8 cellular contexts compared by ENCODE assay signal in genomic region chr15:66603301-66604179, GRCh38. TPM values are rescaled to one million over a fixed set of nuclear protein-coding genes. Genes with fewer than 3 reads are reported as not detected.
DNase-seq lines count a peak whose midpoint lies in the region; ATAC-seq and TF ChIP-seq lines count a peak whose summit lies in the region.

No MANE protein-coding gene starts in this region.

- no peaks in the 10 kb centered on the region for H3F3A ChIP-seq in smooth muscle cell (ENCODE audit: low read depth)

- H2BK20ac ChIP-seq in IMR-90 (ENCODE audit: low read depth, low read length) = no peak overlapping the region; the same call in 1 of the 2 replicates

- H3K18ac ChIP-seq in IMR-90 (ENCODE audit: low read depth, low read length) = no peak overlapping the region

- POLR2A ChIA-PET in IMR-90 (lab: Charles Lee; ENCODE audit: unreplicated experiment) = interaction anchor here (0.6 kb wide), 1 partner anchor 104 kb away, joined by 3 read pairs; no protein-coding TSS in a partner anchor

- H3K4ac ChIP-seq in IMR-90 (ENCODE audit: low read depth, low read length) = peak overlapping the region; percentile 30; the same call in 1 of the 2 replicates

- H2AK9ac ChIP-seq in IMR-90 (replicated peaks; ENCODE audit: low read depth, low read length, poor library complexity) = peak overlapping the region; percentile 84

- H4K5ac ChIP-seq in IMR-90 (ENCODE audit: low read depth, low read length) = no peak overlapping the region

- dilution Hi-C loops in IMR-90 (cut with HindIII; ENCODE audit: low sequenced_read_pairs, unreplicated experiment) = no loop called here

- peak; percentile 93 for TF ChIP-seq CTCF in IMR-90 (conservative IDR thresholded peaks at IDR 0.05; ENCODE audit: low read depth, low read length)
- peak; percentile 77 to 88 (median 84) for TF ChIP-seq CTCF in heart right ventricle (IDR thresholded peaks at IDR 0.05)
- TF ChIP-seq CTCF in smooth muscle cell (IDR thresholded peaks at IDR 0.05; ENCODE audit: borderline replicate concordance, insufficient read depth, poor library complexity, severe bottlenecking) = peak; percentile 94

- no peak for TF ChIP-seq POLR2A in IMR-90 (IDR thresholded peaks at IDR 0.05; ENCODE audit: low read depth, low read length)

- 90% methylated on average over 2 of the region's 14 CpGs; no CpG with 5 or more reads in 1 of the 2 experiments for WGBS in IMR-90 (ENCODE audit: extremely low coverage in 2 of 2, insufficient read length in 1 of 2), 2 experiments
- WGBS in heart right ventricle, 2 donors = 43 to 45% methylated on average over 14 of the region's 14 CpGs
- 43% methylated on average over 14 of the region's 14 CpGs for WGBS in smooth muscle cell (ENCODE audit: low lambda C conversion rate)

- no peaks in the 10 kb centered on the region for H3K79me1 ChIP-seq in IMR-90 (ENCODE audit: low read depth in 1 of 2, low read length in 2 of 2)

- no peak overlapping the region for H3K4me2 ChIP-seq in IMR-90 (ENCODE audit: low read depth, low read length)
- no peak overlapping the region for H3K4me2 ChIP-seq in smooth muscle cell

- no peak overlapping the region for H4K91ac ChIP-seq in IMR-90 (ENCODE audit: insufficient read depth, low read depth, low read length)

- H3K4me3 ChIP-seq in IMR-90 (ENCODE audit: insufficient read depth, low read depth, low read length) (no peak overlapping the region), heart right ventricle (no peak overlapping the region), smooth muscle cell (no peak overlapping the region)

- peak overlapping the region; percentile 74 for H2AFZ ChIP-seq in IMR-90 (replicated peaks; ENCODE audit: low read length, poor library complexity)
- no peak overlapping the region for H2AFZ ChIP-seq in smooth muscle cell (ENCODE audit: low read depth)

- H3K23ac ChIP-seq in IMR-90 (ENCODE audit: low read depth, low read length) = no peak overlapping the region

- H3K9me1 ChIP-seq in IMR-90 (ENCODE audit: insufficient read depth, low read length) = no peaks in the 10 kb centered on the region

- H3K27ac ChIP-seq in IMR-90 (ENCODE audit: insufficient read depth, low read length) = no peak overlapping the region
- no peak overlapping the region for H3K27ac ChIP-seq in heart right ventricle
- no peak overlapping the region for H3K27ac ChIP-seq in smooth muscle cell (ENCODE audit: low read depth)

- H3K56ac ChIP-seq in IMR-90 (ENCODE audit: extremely low read depth, insufficient read depth, low read length) = no peak overlapping the region

- no peaks in the 10 kb centered on the region for H3K4me1 ChIP-seq in IMR-90 (ENCODE audit: control insufficient read depth, insufficient read depth, low read length)
- peaks cover 0 to 6% (median 0%) of the 10 kb centered on the region in 9 donors for H3K4me1 ChIP-seq in heart right ventricle
- H3K4me1 ChIP-seq in smooth muscle cell (ENCODE audit: low read depth) = no peaks in the 10 kb centered on the region

- H2BK15ac ChIP-seq in IMR-90 (ENCODE audit: low read depth, low read length) = peak overlapping the region; percentile 21; the same call in 1 of the 3 replicates

- H4K20me1 ChIP-seq in IMR-90 (ENCODE audit: insufficient read depth, low read length) (no peaks in the 10 kb centered on the region), smooth muscle cell (ENCODE audit: low read depth) (no peaks in the 10 kb centered on the region)

- CTCF ChIA-PET in IMR-90 (lab: Yijun Ruan, JAX) = interaction anchor here (0.6 to 1.1 kb wide), 4 partner anchors 12 to 101 kb away, joined by 3 to 5 read pairs (median 4); no protein-coding TSS in a partner anchor

- H4K8ac ChIP-seq in IMR-90 (ENCODE audit: low read depth in 2 of 2, low read length in 2 of 2) = peak overlapping the region in 1 of 2 experiments; percentile 14; a peak in 1 of 4 replicates

- H2BK120ac ChIP-seq in IMR-90 (ENCODE audit: low read depth, low read length) = peak overlapping the region; percentile 53; the same call in 1 of the 2 replicates

- ATAC-seq in IMR-90 (ENCODE audit: low read depth) (peak; percentile 99), heart right ventricle (peak; percentile 68 to 93 (median 84)), GM19455 (IDR thresholded peaks at IDR 0.05; ENCODE audit: unreplicated experiment) (no peak)

- in situ Hi-C loops in Caki2 (cut with HindIII; ENCODE audit: low pct_unique_long_range_greater_than_20kb, low sequenced_read_pairs) = no loop called here
- in situ Hi-C loops in IMR-90 (cut with MboI; ENCODE audit: low sequenced_read_pairs) = no loop called here

- no TSS peak for BruUV-seq in IMR-90 (replicated peaks; lab: Mats Ljungman, UMichigan)

- peaks cover 19% of the 10 kb centered on the region for H3K27me3 ChIP-seq in IMR-90 (ENCODE audit: control insufficient read depth, insufficient read depth, low read length)
- no peaks in the 10 kb centered on the region for H3K27me3 ChIP-seq in heart right ventricle
- no peaks in the 10 kb centered on the region for H3K27me3 ChIP-seq in smooth muscle cell (ENCODE audit: low read depth)

- H3K9ac ChIP-seq in IMR-90 (ENCODE audit: low read depth, low read length) = no peak overlapping the region
- H3K9ac ChIP-seq in smooth muscle cell (ENCODE audit: low read depth) = no peak overlapping the region

- H3K9me3 ChIP-seq in IMR-90 (ENCODE audit: control insufficient read depth, insufficient read depth, low read length) (no peaks in the 10 kb centered on the region), heart right ventricle (no peaks in the 10 kb centered on the region), smooth muscle cell (replicated peaks; ENCODE audit: low read depth) (no peaks in the 10 kb centered on the region)

- H3K36me3 ChIP-seq in IMR-90 (ENCODE audit: control insufficient read depth, insufficient read depth, low read length) = no peaks in the 10 kb centered on the region
- no peaks in the 10 kb centered on the region for H3K36me3 ChIP-seq in heart right ventricle
- H3K36me3 ChIP-seq in smooth muscle cell (ENCODE audit: low read depth) = no peaks in the 10 kb centered on the region

- intact Hi-C loops in IMR-90 (cut with micrococcal nuclease) (loop anchor here (1.0 to 5.0 kb wide), 3 partner anchors 95 to 248 kb away; no protein-coding TSS in a partner anchor), heart right ventricle (cut with DNase I) (loop anchor here (1.0 to 5.0 kb wide), 9 partner anchors 94 to 436 kb away; no protein-coding TSS in a partner anchor)

- no peak overlapping the region for H2BK5ac ChIP-seq in IMR-90 (ENCODE audit: low read depth, low read length, poor library complexity, severe bottlenecking)

- H3K79me2 ChIP-seq in smooth muscle cell (ENCODE audit: low read depth) = no peaks in the 10 kb centered on the region

- no peak overlapping the region for H2AK5ac ChIP-seq in IMR-90 (ENCODE audit: low read depth, low read length)

- DNase-seq in Caki2 (ENCODE audit: low read depth) (peak; percentile 15), IMR-90 (peak; percentile 62), SKM-1 treated with dmso at 0.1 percent for 144 hours (lab: John Stamatoyannopoulos, UW; ENCODE audit: unreplicated experiment) (peak; percentile 39), heart right ventricle (peak; percentile 60 to 71), smooth muscle cell (lab: John Stamatoyannopoulos, UW; ENCODE audit: unreplicated experiment) (peak; percentile 37), cerebellar nuclear complex (lab: John Stamatoyannopoulos, UW) (no peak)
- DNase-seq in activated naive CD4-positive, alpha-beta T cell treated with anti-CD3 and anti-CD28 coated beads, Interleukin-2, amount 50 U/mL, for 16 hours = peak; percentile 66

- peak; percentile 94 for TF ChIP-seq RAD21 in IMR-90 (IDR thresholded peaks at IDR 0.05; ENCODE audit: low read length)

- H3K14ac ChIP-seq in IMR-90 (replicated peaks; ENCODE audit: low read depth, low read length) = no peak overlapping the region

TF ChIP-seq in IMR-90, 13 proteins besides CTCF, POLR2A, EP300 and RAD21:
- TF ChIP-seq CEBPB (IDR thresholded peaks at IDR 0.05; ENCODE audit: low read depth, low read length) (no peak), MAZ (IDR thresholded peaks at IDR 0.05; ENCODE audit: borderline replicate concordance, low read depth, low read length) (0 out of 2 replicates have a peak, but pooled peaks have one; percentile 34), SMC3 (IDR thresholded peaks at IDR 0.05; ENCODE audit: low read depth, low read length) (peak; percentile 91)

RNA-seq across cellular contexts. Expression of gene LCTL, which starts 37.7 kb away (rescaled TPM):
- not detected in 2 replicates for total RNA-seq in Caki2 (2014; rRNA removed; shearing (Covaris generic); ENCODE audit: low replicate concordance)
- total RNA-seq in IMR-90 (2012; rRNA removed) (8.9 and 10.4 TPM in 2 replicates), heart right ventricle (under 1 TPM in 1 of 10 donors, not detected in 9; 0.16 TPM), smooth muscle cell (6.4 and 6.5 TPM in 2 replicates)
- polyA plus RNA-seq in IMR-90 (2012; rRNA removed) (10.3 and 10.5 TPM in 2 replicates), heart right ventricle (not detected), smooth muscle cell (3.1 and 4.3 TPM in 2 replicates)
- 4.7 and 8.1 TPM in 2 replicates for polyA plus RNA-seq in IMR-90 (2012; cell fraction: cytosol; rRNA removed)
- polyA plus RNA-seq in IMR-90 (2012; cell fraction: nucleus; rRNA removed; ENCODE audit: low replicate concordance) = 10.0 and 14.8 TPM in 2 replicates

Comparison
In these comparisons a context has a peak if more than half of its experiments do, and no peak if none do; other contexts are left out.
1. DNase-seq: peak in Caki2 (single experiment), IMR-90 (single experiment), SKM-1 treated with dmso at 0.1 percent for 144 hours (single experiment), activated naive CD4-positive, alpha-beta T cell treated with anti-CD3 and anti-CD28 coated beads, Interleukin-2, amount 50 U/mL, for 16 hours (single experiment), heart right ventricle (2 of 2) and smooth muscle cell (single experiment); none in cerebellar nuclear complex (0 of 2).
2. Peak in every context shown above with its lines, with median percentiles within 50 percentile points of each other: CTCF ChIP-seq.